8 cellular contexts compared by ENCODE assay signal in the genomic region with DNA sequence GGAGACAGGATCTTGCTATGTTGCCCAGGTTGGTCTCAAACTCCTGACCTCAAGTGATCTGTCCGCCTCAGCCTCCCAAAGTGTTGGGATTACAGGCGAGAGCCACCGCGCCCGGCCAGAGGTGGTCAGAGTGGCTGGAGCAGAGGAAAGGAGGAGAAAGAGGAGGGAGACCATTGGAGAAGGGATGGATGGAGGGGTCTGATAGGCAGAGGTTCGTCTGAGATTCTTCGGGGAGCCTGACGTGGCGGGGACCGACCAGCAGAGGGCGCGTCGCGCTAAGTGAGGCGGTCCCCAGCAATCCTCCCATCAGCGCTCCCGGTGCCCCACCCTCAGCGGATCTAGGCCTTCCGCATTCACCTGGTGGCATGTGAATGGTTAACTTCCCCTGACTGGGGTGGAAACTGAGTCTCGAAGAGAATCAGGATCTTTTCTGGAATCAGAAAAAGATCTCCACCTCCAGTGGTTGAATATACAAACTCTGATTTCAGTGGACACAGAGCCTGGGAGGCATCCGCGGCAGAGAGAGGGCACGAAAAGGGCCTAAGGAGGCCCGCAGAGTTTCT. TPM values are rescaled to one million over a fixed set of nuclear protein-coding genes. Genes with fewer than 3 reads are reported as not detected.
DNase-seq lines count a peak whose midpoint lies in the region; ATAC-seq and TF ChIP-seq lines count a peak whose summit lies in the region.

No MANE protein-coding gene starts in this region.

- no peaks in the 10 kb centered on the region for H3K9me3 ChIP-seq in Loucy (ENCODE audit: insufficient read depth, low read depth, low read length)
- H3K9me3 ChIP-seq in T-helper 17 cell (ENCODE audit: control insufficient read depth, low read length, poor library complexity, severe bottlenecking), result no peaks in the 10 kb centered on the region
- H3K9me3 ChIP-seq in skeletal muscle satellite cell (replicated peaks; ENCODE audit: low read length), result no peaks in the 10 kb centered on the region

- peak; percentile 76 for TF ChIP-seq CTCF in Loucy (conservative IDR thresholded peaks at IDR 0.05; ENCODE audit: low read length)

- no peak overlapping the region for H3K4me3 ChIP-seq in Loucy (ENCODE audit: low read length, poor library complexity, severe bottlenecking)
- H3K4me3 ChIP-seq in skeletal muscle satellite cell (ENCODE audit: low read length), result no peak overlapping the region

- H3K36me3 Mint-ChIP-seq in T-helper 17 cell (ENCODE audit: low read depth), result peaks cover 2% of the 10 kb centered on the region

- peaks cover 18% of the 10 kb centered on the region for H3K27me3 Mint-ChIP-seq in T-helper 17 cell

- ATAC-seq in T-helper 17 cell, result peak; percentile 96

- no peak overlapping the region for H3K9ac ChIP-seq in Loucy (ENCODE audit: low read depth, low read length, poor library complexity, severe bottlenecking)
- H3K9ac ChIP-seq in skeletal muscle satellite cell (ENCODE audit: low read depth, low read length), result no peak overlapping the region

- no peaks in the 10 kb centered on the region for H3K27me3 ChIP-seq in Loucy (ENCODE audit: insufficient read depth, low read length, poor library complexity, severe bottlenecking)
- H3K27me3 ChIP-seq in skeletal muscle satellite cell (ENCODE audit: control insufficient read depth, insufficient read depth, low read length), result peaks cover 12% of the 10 kb centered on the region

- H4K20me1 ChIP-seq in Loucy (ENCODE audit: insufficient read depth, low read length, poor library complexity, severe bottlenecking), result no peaks in the 10 kb centered on the region

- H3K36me3 ChIP-seq in Loucy (ENCODE audit: insufficient read depth, low read length) (0 out of 2 replicates have a peak, but pooled peaks cover 3% of the 10 kb centered on the region), skeletal muscle satellite cell (ENCODE audit: insufficient read depth, low read length) (peaks cover 5% of the 10 kb centered on the region)

- no peaks in the 10 kb centered on the region for H3F3A ChIP-seq in Loucy (ENCODE audit: low read depth)

- H3K4me1 ChIP-seq in Loucy (ENCODE audit: insufficient read depth, low read length, poor library complexity, severe bottlenecking) (no peaks in the 10 kb centered on the region), skeletal muscle satellite cell (ENCODE audit: control insufficient read depth, insufficient read depth, low read length) (peaks cover 5% of the 10 kb centered on the region)

- H2AFZ ChIP-seq in Loucy (ENCODE audit: low read length), result no peak overlapping the region

- H3K4me2 ChIP-seq in Loucy (ENCODE audit: low read depth, low read length, poor library complexity, severe bottlenecking), result no peak overlapping the region
- peak overlapping the region; percentile 31 for H3K4me2 ChIP-seq in skeletal muscle satellite cell (ENCODE audit: low read length)

- H3K79me2 ChIP-seq in Loucy (ENCODE audit: insufficient read depth, low read length), result no peaks in the 10 kb centered on the region

- H3K4me3 Mint-ChIP-seq in T-helper 17 cell, result no peak overlapping the region

- peaks cover 6% of the 10 kb centered on the region for H3K4me1 Mint-ChIP-seq in T-helper 17 cell

- H3K27ac Mint-ChIP-seq in T-helper 17 cell, result peak overlapping the region; percentile 32

- H3K9me2 ChIP-seq in Loucy (replicated peaks; ENCODE audit: low read depth, low read length), result no peaks in the 10 kb centered on the region

- DNase-seq in NCI-H1417 (lab: John Stamatoyannopoulos, UW) (peak; percentile 41 to 77 (median 61)), NCI-H1417 treated with DMSO at 0.1 percent for 48 hours (lab: John Stamatoyannopoulos, UW) (no peak), T-helper 17 cell (peak; percentile 59 to 74 (median 69)), amniotic epithelial cell (ENCODE audit: low read depth) (peak; percentile 45), hepatic stellate cell (ENCODE audit: low spot score) (peak; percentile 85), cortex of kidney (lab: John Stamatoyannopoulos, UW) (no peak)

RNA-seq across cellular contexts. Expression of a gene that starts 8.8 kb away (rescaled TPM):
- 10 to 100 TPM; 27.5 to 33.3 TPM for total RNA-seq in T-helper 17 cell
- total RNA-seq in skeletal muscle satellite cell (2012; rRNA removed), result 13.8 and 15.2 TPM in 2 replicates

RNA-seq across cellular contexts. Expression of a gene that starts 11.5 kb away (rescaled TPM):
- 10 to 100 TPM; 15.9 to 17.7 TPM for total RNA-seq in T-helper 17 cell
- 2.3 and 6.3 TPM in 2 replicates for total RNA-seq in skeletal muscle satellite cell (2012; rRNA removed)

RNA-seq across cellular contexts. Expression of a gene that starts 31.0 kb away (rescaled TPM):
- total RNA-seq in T-helper 17 cell, result not detected
- total RNA-seq in skeletal muscle satellite cell (2012; rRNA removed), result under 0.01 and 0.22 TPM in 2 replicates

RNA-seq across cellular contexts. Expression of a gene that starts 36.8 kb away (rescaled TPM):
- 10 to 100 TPM; 40.3 to 50.3 TPM for total RNA-seq in T-helper 17 cell
- total RNA-seq in skeletal muscle satellite cell (2012; rRNA removed), result 21.4 and 25.1 TPM in 2 replicates

RNA-seq across cellular contexts. Expression of a gene that starts 40.5 kb away (rescaled TPM):
- 10 to 100 TPM; 47.0 to 47.1 TPM for total RNA-seq in T-helper 17 cell
- 45.9 and 71.2 TPM in 2 replicates for total RNA-seq in skeletal muscle satellite cell (2012; rRNA removed)

Comparison
In these comparisons a context has a peak if more than half of its experiments do, and no peak if none do; other contexts are left out.
1. DNase-seq: peak in NCI-H1417 (3 of 3), T-helper 17 cell (3 of 3), amniotic epithelial cell (single experiment) and hepatic stellate cell (single experiment); none in NCI-H1417 treated with DMSO at 0.1 percent for 48 hours (single experiment) and cortex of kidney (single experiment).